Comparison of ENCODE assay signal across 2 cellular contexts in the genomic region with DNA sequence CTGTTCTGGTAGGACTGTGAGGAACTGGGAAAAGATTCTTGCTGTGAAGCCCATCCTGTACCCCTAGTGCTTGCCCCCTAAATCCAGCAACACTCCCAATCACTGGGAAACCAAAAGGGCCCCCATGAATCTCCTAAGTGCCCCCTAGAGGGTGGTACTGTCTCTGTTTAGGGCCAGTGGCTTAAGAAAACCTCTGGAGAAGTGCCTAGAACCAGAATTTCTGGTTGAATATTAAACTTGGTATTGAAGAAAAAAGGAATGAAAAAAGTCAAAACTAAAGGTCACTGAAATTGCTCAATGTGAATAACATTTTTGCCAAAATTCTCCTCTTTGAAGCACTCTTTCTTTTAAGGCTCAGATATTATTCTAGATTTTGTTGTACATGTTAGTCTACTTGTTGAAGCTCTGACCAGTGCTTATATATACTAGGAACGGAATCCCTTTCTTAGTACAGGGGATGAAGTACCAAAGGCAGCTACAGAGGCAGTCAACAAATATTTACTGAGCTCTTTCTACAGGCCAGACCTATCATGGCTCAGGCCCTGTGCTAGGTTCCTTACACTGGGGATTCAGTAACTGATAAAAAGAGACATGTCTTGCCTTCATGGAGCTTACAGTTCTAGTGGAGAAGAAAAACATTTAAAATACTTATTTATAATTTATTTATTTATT.
TF ChIP-seq lines count a peak whose summit lies in the region.

No MANE protein-coding gene starts in this region.

TF ChIP-seq in IMR-90, 13 proteins besides CTCF, POLR2A, EP300 and RAD21:
- no peak for TF ChIP-seq CHD1 (IDR thresholded peaks at IDR 0.05; ENCODE audit: low read depth, low read length)
- TF ChIP-seq BHLHE40 (IDR thresholded peaks at IDR 0.05; ENCODE audit: low read depth, low read length), result no peak
- no peak for TF ChIP-seq FOS (IDR thresholded peaks at IDR 0.05; ENCODE audit: low read depth, low read length)
- TF ChIP-seq RCOR1 (IDR thresholded peaks at IDR 0.05; ENCODE audit: insufficient replicate concordance, low read length), result no peak
- TF ChIP-seq, protein P1, sequence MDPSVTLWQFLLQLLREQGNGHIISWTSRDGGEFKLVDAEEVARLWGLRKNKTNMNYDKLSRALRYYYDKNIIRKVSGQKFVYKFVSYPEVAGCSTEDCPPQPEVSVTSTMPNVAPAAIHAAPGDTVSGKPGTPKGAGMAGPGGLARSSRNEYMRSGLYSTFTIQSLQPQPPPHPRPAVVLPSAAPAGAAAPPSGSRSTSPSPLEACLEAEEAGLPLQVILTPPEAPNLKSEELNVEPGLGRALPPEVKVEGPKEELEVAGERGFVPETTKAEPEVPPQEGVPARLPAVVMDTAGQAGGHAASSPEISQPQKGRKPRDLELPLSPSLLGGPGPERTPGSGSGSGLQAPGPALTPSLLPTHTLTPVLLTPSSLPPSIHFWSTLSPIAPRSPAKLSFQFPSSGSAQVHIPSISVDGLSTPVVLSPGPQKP (IDR thresholded peaks at IDR 0.05; ENCODE audit: borderline replicate concordance, low read depth, low read length), result no peak
- no peak for TF ChIP-seq SMC3 (IDR thresholded peaks at IDR 0.05; ENCODE audit: low read depth, low read length)
- TF ChIP-seq, protein P2, sequence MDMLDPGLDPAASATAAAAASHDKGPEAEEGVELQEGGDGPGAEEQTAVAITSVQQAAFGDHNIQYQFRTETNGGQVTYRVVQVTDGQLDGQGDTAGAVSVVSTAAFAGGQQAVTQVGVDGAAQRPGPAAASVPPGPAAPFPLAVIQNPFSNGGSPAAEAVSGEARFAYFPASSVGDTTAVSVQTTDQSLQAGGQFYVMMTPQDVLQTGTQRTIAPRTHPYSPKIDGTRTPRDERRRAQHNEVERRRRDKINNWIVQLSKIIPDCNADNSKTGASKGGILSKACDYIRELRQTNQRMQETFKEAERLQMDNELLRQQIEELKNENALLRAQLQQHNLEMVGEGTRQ (IDR thresholded peaks at IDR 0.05; ENCODE audit: low read depth, low read length), result no peak
- no peak for TF ChIP-seq RFX5 (IDR thresholded peaks at IDR 0.05; ENCODE audit: low read depth, low read length)
- no peak for TF ChIP-seq MAZ (IDR thresholded peaks at IDR 0.05; ENCODE audit: borderline replicate concordance, low read depth, low read length)
- no peak for TF ChIP-seq MAFK (IDR thresholded peaks at IDR 0.05; ENCODE audit: low read depth, low read length)
- TF ChIP-seq NFE2L2 (IDR thresholded peaks at IDR 0.05; ENCODE audit: low read depth, low read length), result no peak
- TF ChIP-seq CEBPB (IDR thresholded peaks at IDR 0.05; ENCODE audit: low read depth, low read length), result no peak
- TF ChIP-seq MXI1 (IDR thresholded peaks at IDR 0.05; ENCODE audit: borderline replicate concordance, low read depth, low read length), result no peak

TF ChIP-seq in GM12878, 131 proteins besides CTCF, POLR2A, EP300 and RAD21:
- TF ChIP-seq CEBPB (IDR thresholded peaks at IDR 0.05; ENCODE audit: borderline replicate concordance in 1 of 2, low read depth in 2 of 2, low read length in 2 of 2) (no peak), SMC3 (IDR thresholded peaks at IDR 0.05; ENCODE audit: borderline replicate concordance, low read length) (0 out of 2 replicates have a peak, but pooled peaks have one; percentile 4), ASH2L (IDR thresholded peaks at IDR 0.05; ENCODE audit: borderline replicate concordance, low read depth) (no peak)
- TF ChIP-seq, protein P3, sequence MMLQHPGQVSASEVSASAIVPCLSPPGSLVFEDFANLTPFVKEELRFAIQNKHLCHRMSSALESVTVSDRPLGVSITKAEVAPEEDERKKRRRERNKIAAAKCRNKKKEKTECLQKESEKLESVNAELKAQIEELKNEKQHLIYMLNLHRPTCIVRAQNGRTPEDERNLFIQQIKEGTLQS (IDR thresholded peaks at IDR 0.05; ENCODE audit: borderline replicate concordance, extremely low read depth, low read depth, low read length), result no peak
